ENCODE assay signal across 8 cellular contexts in genomic region chr12:18320036-18320617, GRCh38. TPM values are rescaled to one million over a fixed set of nuclear protein-coding genes. Genes with fewer than 3 reads are reported as not detected.
DNase-seq lines count a peak whose midpoint lies in the region; TF ChIP-seq lines count a peak whose summit lies in the region.

No MANE protein-coding gene starts in this region.

- no peak overlapping the region for H3K4me3 Mint-ChIP-seq in CD14-positive monocyte

- peaks cover 0 to 9% (median 4%) of the 10 kb centered on the region in 7 donors for H3K9me3 Mint-ChIP-seq in CD14-positive monocyte

- peak; percentile 9 for TF ChIP-seq CTCF in CD14-positive monocyte (IDR thresholded peaks at IDR 0.05)
- TF ChIP-seq CTCF in OCI-LY3 (IDR thresholded peaks at IDR 0.05; ENCODE audit: low read depth, low read length) = peak; percentile 62
- peak; percentile 45 for TF ChIP-seq CTCF in neural cell (IDR thresholded peaks at IDR 0.05; ENCODE audit: poor library complexity, severe bottlenecking)

- H3K9me2 ChIP-seq in neural cell (ENCODE audit: insufficient read depth, low read length) = no peaks in the 10 kb centered on the region

- H4K20me1 ChIP-seq in OCI-LY3 (ENCODE audit: insufficient read depth, low read length) = no peaks in the 10 kb centered on the region
- H4K20me1 ChIP-seq in neural cell (ENCODE audit: insufficient read depth) = no peaks in the 10 kb centered on the region

- POLR2A ChIA-PET in HEK293T (lab: Yijun Ruan, JAX) = no interaction called here

- H3F3A ChIP-seq in neural cell (ENCODE audit: insufficient read depth, low read length, poor library complexity, severe bottlenecking) = no peaks in the 10 kb centered on the region

- no peak overlapping the region for H3K27ac Mint-ChIP-seq in CD14-positive monocyte

- TF ChIP-seq EP300 in neural cell (conservative IDR thresholded peaks at IDR 0.05; ENCODE audit: poor library complexity, severe bottlenecking) = no peak

- H3K4me1 ChIP-seq in OCI-LY3 (ENCODE audit: low read length) = peaks cover 6% of the 10 kb centered on the region

- H3K4me3 ChIP-seq in OCI-LY3 (ENCODE audit: low read length) (no peak overlapping the region), neural cell (ENCODE audit: low read length) (no peak overlapping the region)

- TF ChIP-seq RAD21 in neural cell (conservative IDR thresholded peaks at IDR 0.05) = peak; percentile 18

- DNase-seq in CD14-positive monocyte (ENCODE audit: low spot score) (no peak), HEK293T (ENCODE audit: extremely low spot score) (peak; percentile 51), epidermal melanocyte (ENCODE audit: insufficient read length, low spot score) (peak; percentile 17), NCI-H1105 treated with DMSO at 0.1 percent for 48 hours (lab: John Stamatoyannopoulos, UW) (no peak)
- DNase-seq in activated CD4-positive, alpha-beta T cell treated with anti-CD3 and anti-CD28 coated beads for 48 hours = no peak
- DNase-seq in stimulated activated CD4-positive, alpha-beta T cell treated with anti-CD3 and anti-CD28 coated beads, Interleukin-15, amount 100 ng/mL, for 24 hours = no peak

- H3K9me3 ChIP-seq in OCI-LY3 (ENCODE audit: insufficient read depth, low read length) (no peaks in the 10 kb centered on the region), neural cell (ENCODE audit: low read length) (no peaks in the 10 kb centered on the region)

- H3K27me3 Mint-ChIP-seq in CD14-positive monocyte (ENCODE audit: low read depth in 3 of 3) = no peaks in the 10 kb centered on the region

- H3K36me3 ChIP-seq in OCI-LY3 (replicated peaks; ENCODE audit: low read depth, low read length) (no peaks in the 10 kb centered on the region), neural cell (ENCODE audit: insufficient read depth, low read length) (no peaks in the 10 kb centered on the region)

- H3K4me1 Mint-ChIP-seq in CD14-positive monocyte = no peaks in the 10 kb centered on the region

- H3K9ac ChIP-seq in OCI-LY3 (ENCODE audit: low read length) = no peak overlapping the region
- H3K9ac ChIP-seq in neural cell (ENCODE audit: low read length) = no peak overlapping the region

- CTCF ChIA-PET in HEK293T (lab: Yijun Ruan, JAX) = interaction anchor here (0.7 to 2.0 kb wide), 7 partner anchors 8 to 189 kb away, joined by 3 to 14 read pairs (median 3); no protein-coding TSS in a partner anchor

- no peak overlapping the region for H2AFZ ChIP-seq in OCI-LY3 (ENCODE audit: low read depth, low read length)
- no peak overlapping the region for H2AFZ ChIP-seq in neural cell (ENCODE audit: low read depth, low read length)

- no peaks in the 10 kb centered on the region for H3K27me3 ChIP-seq in OCI-LY3 (ENCODE audit: low read depth, low read length)
- no peaks in the 10 kb centered on the region for H3K27me3 ChIP-seq in neural cell (ENCODE audit: insufficient read depth, low read depth, low read length)

- intact Hi-C loops in CD14-positive monocyte (cut with micrococcal nuclease) = no loop called here

- H3K36me3 Mint-ChIP-seq in CD14-positive monocyte = no peaks in the 10 kb centered on the region

- H3K79me2 ChIP-seq in OCI-LY3 (ENCODE audit: low read length) = no peaks in the 10 kb centered on the region
- no peaks in the 10 kb centered on the region for H3K79me2 ChIP-seq in neural cell (replicated peaks; ENCODE audit: insufficient read depth, low read length)

- peak overlapping the region; percentile 16; the same call in 1 of the 2 replicates for H3K4me2 ChIP-seq in OCI-LY3 (ENCODE audit: low read length)
- no peak overlapping the region for H3K4me2 ChIP-seq in neural cell (ENCODE audit: low read length)

- H3K27ac ChIP-seq in OCI-LY3 (ENCODE audit: low read length) = no peak overlapping the region
- H3K27ac ChIP-seq in neural cell (ENCODE audit: low read length) = no peak overlapping the region

TF ChIP-seq in HEK293T, 16 proteins besides CTCF, POLR2A, EP300 and RAD21:
- TF ChIP-seq, protein P1, sequence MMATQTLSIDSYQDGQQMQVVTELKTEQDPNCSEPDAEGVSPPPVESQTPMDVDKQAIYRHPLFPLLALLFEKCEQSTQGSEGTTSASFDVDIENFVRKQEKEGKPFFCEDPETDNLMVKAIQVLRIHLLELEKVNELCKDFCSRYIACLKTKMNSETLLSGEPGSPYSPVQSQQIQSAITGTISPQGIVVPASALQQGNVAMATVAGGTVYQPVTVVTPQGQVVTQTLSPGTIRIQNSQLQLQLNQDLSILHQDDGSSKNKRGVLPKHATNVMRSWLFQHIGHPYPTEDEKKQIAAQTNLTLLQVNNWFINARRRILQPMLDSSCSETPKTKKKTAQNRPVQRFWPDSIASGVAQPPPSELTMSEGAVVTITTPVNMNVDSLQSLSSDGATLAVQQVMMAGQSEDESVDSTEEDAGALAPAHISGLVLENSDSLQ (IDR thresholded peaks at IDR 0.05) = no peak
- TF ChIP-seq CTBP1 (IDR thresholded peaks at IDR 0.05; ENCODE audit: borderline replicate concordance) (no peak), FOXM1 (IDR thresholded peaks at IDR 0.05; ENCODE audit: borderline replicate concordance) (no peak), NFRKB (IDR thresholded peaks at IDR 0.05) (no peak), ZNF384 (IDR thresholded peaks at IDR 0.05) (no peak), HDGF (IDR thresholded peaks at IDR 0.05; ENCODE audit: borderline replicate concordance) (no peak), SP1 (IDR thresholded peaks at IDR 0.05) (no peak), ELF4 (IDR thresholded peaks at IDR 0.05) (no peak), BHLHE40 (IDR thresholded peaks at IDR 0.05; ENCODE audit: borderline replicate concordance) (no peak), FOXA1 (IDR thresholded peaks at IDR 0.05) (no peak), LEF1 (IDR thresholded peaks at IDR 0.05; ENCODE audit: borderline replicate concordance) (no peak)

TF ChIP-seq in neural cell, 6 proteins besides CTCF, POLR2A, EP300 and RAD21:
- no peak for TF ChIP-seq EZH2 (IDR thresholded peaks at IDR 0.05; ENCODE audit: borderline replicate concordance, insufficient read depth, low read length, poor library complexity, severe bottlenecking)
- TF ChIP-seq SMC3 (conservative IDR thresholded peaks at IDR 0.05; ENCODE audit: poor library complexity) = peak; percentile 34
TF ChIP-seq in neural cell: peak in this region for 1.

RNA-seq across cellular contexts. Expression of gene PIK3C2G, which starts 58.8 kb away (rescaled TPM):
- polyA plus RNA-seq in CD14-positive monocyte (not detected), neural cell (not detected in 2 replicates)
- not detected in 2 replicates for polyA minus RNA-seq in neural cell

Comparison
In these comparisons a context has a peak if more than half of its experiments do, and no peak if none do; other contexts are left out.
1. DNase-seq: peak in HEK293T (single experiment) and epidermal melanocyte (single experiment); none in CD14-positive monocyte (single experiment), activated CD4-positive, alpha-beta T cell treated with anti-CD3 and anti-CD28 coated beads for 48 hours (single experiment), stimulated activated CD4-positive, alpha-beta T cell treated with anti-CD3 and anti-CD28 coated beads, Interleukin-15, amount 100 ng/mL, for 24 hours (single experiment) and NCI-H1105 treated with DMSO at 0.1 percent for 48 hours (single experiment).
2. CTCF ChIP-seq: peak in every context shown above with its lines; median percentile 62 in OCI-LY3; 45 in neural cell; 9 in CD14-positive monocyte.